Comparison of ENCODE assay signal across 1 cellular context in genomic region chr1:58884706-58885661, GRCh38.
TF ChIP-seq lines count a peak whose summit lies in the region.

No MANE protein-coding gene starts in this region.

TF ChIP-seq in HEK293, 187 proteins besides CTCF, POLR2A, EP300 and RAD21 (continued from another document and continues in another):
- TF ChIP-seq BCL6B (tag by site-specific recombination; IDR thresholded peaks at IDR 0.05) (peak; percentile 83), ZNF664 (tag by site-specific recombination; IDR thresholded peaks at IDR 0.05) (no peak), ZNF18 (tag by site-specific recombination; IDR thresholded peaks at IDR 0.05) (no peak), ZBTB48 (tag by site-specific recombination; IDR thresholded peaks at IDR 0.05) (peak; percentile 43; the same call in 1 of the 2 replicates), ZNF518A (tag by site-specific recombination; conservative IDR thresholded peaks at IDR 0.05; ENCODE audit: low read depth) (no peak), ZNF624 (tag by site-specific recombination; IDR thresholded peaks at IDR 0.05) (no peak), ZNF274 (IDR thresholded peaks at IDR 0.05; ENCODE audit: low read length) (no peak), ZNF274 (tag by site-specific recombination; IDR thresholded peaks at IDR 0.05; ENCODE audit: borderline replicate concordance) (no peak), ZNF24 (tag by site-specific recombination; IDR thresholded peaks at IDR 0.05) (no peak), ZNF2 (tag by site-specific recombination; IDR thresholded peaks at IDR 0.05) (no peak), WT1 (tag by site-specific recombination; IDR thresholded peaks at IDR 0.05) (peak; percentile 42; the same call in 1 of the 2 replicates), ZNF404 (tag by site-specific recombination; IDR thresholded peaks at IDR 0.05) (no peak), ZNF521 (tag by site-specific recombination; IDR thresholded peaks at IDR 0.05) (no peak), ZBTB10 (tag by site-specific recombination; IDR thresholded peaks at IDR 0.05) (no peak), ZNF473 (tag by site-specific recombination; IDR thresholded peaks at IDR 0.05) (no peak), ZNF548 (tag by site-specific recombination; IDR thresholded peaks at IDR 0.05) (no peak), GLI4 (tag by site-specific recombination; IDR thresholded peaks at IDR 0.05) (no peak), ZNF157 (tag by site-specific recombination; IDR thresholded peaks at IDR 0.05) (no peak), MEIS1 (CRISPR knock-in tag; IDR thresholded peaks at IDR 0.05; ENCODE audit: borderline replicate concordance) (no peak), FEZF1 (tag by site-specific recombination; IDR thresholded peaks at IDR 0.05) (peak; percentile 97), ZNF629 (tag by site-specific recombination; IDR thresholded peaks at IDR 0.05) (no peak), TSHZ1 (tag by site-specific recombination; IDR thresholded peaks at IDR 0.05; ENCODE audit: borderline replicate concordance) (no peak), ZNF449 (tag by site-specific recombination; IDR thresholded peaks at IDR 0.05) (no peak), SALL2 (tag by site-specific recombination; IDR thresholded peaks at IDR 0.05; ENCODE audit: borderline replicate concordance) (no peak), ELK4 (IDR thresholded peaks at IDR 0.05; ENCODE audit: borderline replicate concordance, low read depth, low read length) (no peak), ZXDB (tag by site-specific recombination; IDR thresholded peaks at IDR 0.05) (peak; percentile 91), ZNF112 (tag by site-specific recombination; IDR thresholded peaks at IDR 0.05) (no peak)
- TF ChIP-seq, protein P1, sequence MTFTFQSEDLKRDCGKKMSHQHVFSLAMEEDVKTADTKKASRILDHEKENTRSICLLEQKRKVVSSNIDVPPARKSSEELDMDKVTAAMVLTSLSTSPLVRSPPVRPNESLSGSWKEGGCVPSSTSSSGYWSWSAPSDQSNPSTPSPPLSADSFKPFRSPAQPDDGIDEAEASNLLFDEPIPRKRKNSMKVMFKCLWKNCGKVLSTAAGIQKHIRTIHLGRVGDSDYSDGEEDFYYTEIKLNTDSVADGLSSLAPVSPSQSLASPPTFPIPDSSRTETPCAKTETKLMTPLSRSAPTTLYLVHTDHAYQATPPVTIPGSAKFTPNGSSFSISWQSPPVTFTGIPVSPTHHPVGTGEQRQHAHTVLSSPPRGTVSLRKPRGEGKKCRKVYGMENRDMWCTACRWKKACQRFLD (tag by site-specific recombination; IDR thresholded peaks at IDR 0.05): no peak
- TF ChIP-seq, protein P2, sequence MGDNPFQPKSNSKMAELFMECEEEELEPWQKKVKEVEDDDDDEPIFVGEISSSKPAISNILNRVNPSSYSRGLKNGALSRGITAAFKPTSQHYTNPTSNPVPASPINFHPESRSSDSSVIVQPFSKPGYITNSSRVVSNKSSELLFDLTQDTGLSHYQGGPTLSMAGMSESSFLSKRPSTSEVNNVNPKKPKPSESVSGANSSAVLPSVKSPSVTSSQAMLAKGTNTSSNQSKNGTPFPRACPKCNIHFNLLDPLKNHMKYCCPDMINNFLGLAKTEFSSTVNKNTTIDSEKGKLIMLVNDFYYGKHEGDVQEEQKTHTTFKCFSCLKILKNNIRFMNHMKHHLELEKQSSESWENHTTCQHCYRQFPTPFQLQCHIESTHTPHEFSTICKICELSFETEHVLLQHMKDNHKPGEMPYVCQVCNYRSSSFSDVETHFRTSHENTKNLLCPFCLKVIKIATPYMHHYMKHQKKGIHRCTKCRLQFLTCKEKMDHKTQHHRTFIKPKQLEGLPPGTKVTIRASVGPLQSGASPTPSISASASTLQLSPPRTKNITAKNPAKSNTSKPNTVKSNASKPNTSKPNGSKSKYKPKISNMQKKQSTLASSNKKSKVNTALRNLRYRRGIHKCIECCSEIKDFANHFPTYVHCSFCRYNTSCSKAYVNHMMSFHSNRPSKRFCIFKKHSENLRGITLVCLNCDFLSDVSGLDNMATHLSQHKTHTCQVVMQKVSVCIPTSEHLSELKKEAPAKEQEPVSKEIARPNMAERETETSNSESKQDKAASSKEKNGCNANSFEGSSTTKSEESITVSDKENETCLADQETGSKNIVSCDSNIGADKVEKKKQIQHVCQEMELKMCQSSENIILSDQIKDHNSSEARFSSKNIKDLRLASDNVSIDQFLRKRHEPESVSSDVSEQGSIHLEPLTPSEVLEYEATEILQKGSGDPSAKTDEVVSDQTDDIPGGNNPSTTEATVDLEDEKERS (tag by site-specific recombination; IDR thresholded peaks at IDR 0.05): no peak
- TF ChIP-seq, protein P3, sequence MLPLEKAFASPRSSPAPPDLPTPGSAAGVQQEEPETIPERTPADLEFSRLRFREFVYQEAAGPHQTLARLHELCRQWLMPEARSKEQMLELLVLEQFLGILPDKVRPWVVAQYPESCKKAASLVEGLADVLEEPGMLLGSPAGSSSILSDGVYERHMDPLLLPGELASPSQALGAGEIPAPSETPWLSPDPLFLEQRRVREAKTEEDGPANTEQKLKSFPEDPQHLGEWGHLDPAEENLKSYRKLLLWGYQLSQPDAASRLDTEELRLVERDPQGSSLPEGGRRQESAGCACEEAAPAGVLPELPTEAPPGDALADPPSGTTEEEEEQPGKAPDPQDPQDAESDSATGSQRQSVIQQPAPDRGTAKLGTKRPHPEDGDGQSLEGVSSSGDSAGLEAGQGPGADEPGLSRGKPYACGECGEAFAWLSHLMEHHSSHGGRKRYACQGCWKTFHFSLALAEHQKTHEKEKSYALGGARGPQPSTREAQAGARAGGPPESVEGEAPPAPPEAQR (tag by site-specific recombination; IDR thresholded peaks at IDR 0.05): no peak
